ENCODE assay signal across 10 cellular contexts in the genomic region with DNA sequence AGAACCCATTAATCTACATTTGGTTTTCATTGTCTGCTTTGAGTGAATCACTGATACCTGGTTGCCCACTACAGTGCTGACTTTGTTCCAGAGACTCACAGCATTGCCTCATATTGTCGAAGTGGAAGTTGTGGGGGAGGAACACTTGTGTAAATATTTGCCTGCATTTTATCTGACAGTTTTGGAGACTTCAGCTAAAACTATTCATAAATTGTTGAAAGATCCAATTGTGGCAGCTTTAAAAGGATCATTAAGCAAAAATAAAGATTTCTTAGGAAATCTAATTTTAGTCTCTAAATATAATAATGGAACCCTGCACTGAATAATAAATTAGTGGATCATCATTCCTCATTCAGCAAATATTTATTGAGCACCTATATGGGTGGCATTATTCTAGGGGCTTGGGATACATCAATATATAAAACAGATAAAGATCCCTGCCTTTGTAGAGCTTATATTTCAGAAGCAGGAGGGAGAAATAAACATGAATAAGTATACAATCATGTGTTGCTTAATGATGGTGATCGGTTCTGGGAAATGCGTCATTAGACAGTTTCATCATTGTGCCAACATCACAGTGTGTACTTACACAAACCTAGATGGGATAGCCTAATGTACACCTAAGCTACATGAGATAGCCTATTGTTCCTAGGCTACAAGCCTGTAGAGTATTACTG.
DNase-seq lines count a peak whose midpoint lies in the region; ATAC-seq and TF ChIP-seq lines count a peak whose summit lies in the region.
"Had no signal": no experiment of that assay in that cellular context is flagged by ENCODE, and none has a peak within 500 bp of the region (broad histone marks: within the 10 kb centered on the region; RNA-seq: fewer than 3 reads in every experiment).

No MANE protein-coding gene starts in this region.

- H3K27me3 Mint-ChIP-seq in activated T-cell treated with anti-CD3 and anti-CD28 coated beads, Interleukin-2, amount 50 U/mL, for 24 hours = no peaks in the 10 kb centered on the region

- H3K27ac ChIP-seq in psoas muscle = peak overlapping the region; percentile 13
- peak overlapping the region in 1 of 59 donors; percentile 26 for H3K27ac ChIP-seq in dorsolateral prefrontal cortex

- peaks cover 18% of the 10 kb centered on the region for H3K4me1 Mint-ChIP-seq in activated T-cell treated with anti-CD3 and anti-CD28 coated beads, Interleukin-2, amount 50 U/mL, for 24 hours (ENCODE audit: low read depth)

- H3K36me3 ChIP-seq in psoas muscle (ENCODE audit: insufficient read depth in 1 of 2, low read depth in 1 of 2) = peaks cover 0 to 4% of the 10 kb centered on the region in 2 donors

- H3K36me3 Mint-ChIP-seq in activated T-cell treated with anti-CD3 and anti-CD28 coated beads, Interleukin-2, amount 50 U/mL, for 24 hours (ENCODE audit: low read depth) = no peaks in the 10 kb centered on the region

- DNase-seq in H4 (ENCODE audit: low spot score) = peak; percentile 51
- peak; percentile 20 for DNase-seq in OCI-M1 (lab: John Stamatoyannopoulos, UW)
- DNase-seq in fibroblast of mammary gland (ENCODE audit: low read depth) = peak; percentile 96
- no peak for DNase-seq in psoas muscle
- DNase-seq in RKO (ENCODE audit: low spot score) = no peak
- DNase-seq in activated T-cell treated with anti-CD3 and anti-CD28 coated beads, Interleukin-2, amount 50 U/mL, for 24 hours = no peak
- no peak for DNase-seq in dorsolateral prefrontal cortex
- DNase-seq: activated T-cell treated with anti-CD3 and anti-CD28 coated beads, Interleukin-2, amount 50 U/mL, for 4 hours had no signal

- WGBS in psoas muscle, 3 donors = 57 to 81% (median 61%) methylated on average over 3 of the region's 3 CpGs

- intact Hi-C loops in psoas muscle (cut with DNase I) (no loop called here), dorsolateral prefrontal cortex (cut with DNase I) (no loop called here)

- no peak overlapping the region for H3K27ac Mint-ChIP-seq in activated T-cell treated with anti-CD3 and anti-CD28 coated beads, Interleukin-2, amount 50 U/mL, for 24 hours

- peaks cover 81% of the 10 kb centered on the region for H3K4me1 ChIP-seq in psoas muscle

- H3K9me3 Mint-ChIP-seq in activated T-cell treated with anti-CD3 and anti-CD28 coated beads, Interleukin-2, amount 50 U/mL, for 24 hours = no peaks in the 10 kb centered on the region
- H3K9me3 Mint-ChIP-seq: activated T-cell treated with anti-CD3 and anti-CD28 coated beads, Interleukin-2, amount 50 U/mL, for 4 hours; neural crest cell had no signal

- no peak for TF ChIP-seq CTCF in fibroblast of mammary gland (conservative IDR thresholded peaks at IDR 0.05; ENCODE audit: control insufficient read depth, insufficient read depth, low read depth, low read length)
- TF ChIP-seq CTCF in psoas muscle (IDR thresholded peaks at IDR 0.05) = no peak
- no peak for TF ChIP-seq CTCF in dorsolateral prefrontal cortex (IDR thresholded peaks at IDR 0.05 in 54 of 56, conservative IDR thresholded peaks at IDR 0.05 in 2 of 56; ENCODE audit: low read depth in 1 of 56, partially characterized antibody in 56 of 56)

- ATAC-seq in psoas muscle (peak in 3 of 4 donors; percentile 23 to 60 (median 48)), HG02840 (IDR thresholded peaks at IDR 0.05; ENCODE audit: low FRiP score, unreplicated experiment) (no peak)
- ATAC-seq: activated T-cell treated with anti-CD3 and anti-CD28 coated beads, Interleukin-2, amount 50 U/mL, for 4 hours had no signal

- no peaks in the 10 kb centered on the region for H3K9me3 ChIP-seq in psoas muscle

- no peak overlapping the region for H3K4me3 Mint-ChIP-seq in activated T-cell treated with anti-CD3 and anti-CD28 coated beads, Interleukin-2, amount 50 U/mL, for 24 hours
- H3K4me3 Mint-ChIP-seq: activated T-cell treated with anti-CD3 and anti-CD28 coated beads, Interleukin-2, amount 50 U/mL, for 4 hours; neural crest cell had no signal

- no peaks in the 10 kb centered on the region for H3K27me3 ChIP-seq in psoas muscle (ENCODE audit: insufficient read depth in 3 of 3, low read length in 2 of 3)
- H3K27me3 ChIP-seq in dorsolateral prefrontal cortex = no peaks in the 10 kb centered on the region

- H3K4me3 ChIP-seq in fibroblast of mammary gland (ENCODE audit: control insufficient read depth, low read depth, low read length) = no peak overlapping the region
- H3K4me3 ChIP-seq in psoas muscle = no peak overlapping the region
- no peak overlapping the region for H3K4me3 ChIP-seq in dorsolateral prefrontal cortex

Comparison
In these comparisons a context has a peak if more than half of its experiments do, and no peak if none do; other contexts are left out.
1. DNase-seq: peak in H4 (single experiment), OCI-M1 (single experiment) and fibroblast of mammary gland (single experiment); none in psoas muscle (0 of 2), RKO (single experiment), activated T-cell treated with anti-CD3 and anti-CD28 coated beads, Interleukin-2, amount 50 U/mL, for 24 hours (single experiment) and dorsolateral prefrontal cortex (0 of 10).